7 cellular contexts compared by ENCODE assay signal in the genomic region with DNA sequence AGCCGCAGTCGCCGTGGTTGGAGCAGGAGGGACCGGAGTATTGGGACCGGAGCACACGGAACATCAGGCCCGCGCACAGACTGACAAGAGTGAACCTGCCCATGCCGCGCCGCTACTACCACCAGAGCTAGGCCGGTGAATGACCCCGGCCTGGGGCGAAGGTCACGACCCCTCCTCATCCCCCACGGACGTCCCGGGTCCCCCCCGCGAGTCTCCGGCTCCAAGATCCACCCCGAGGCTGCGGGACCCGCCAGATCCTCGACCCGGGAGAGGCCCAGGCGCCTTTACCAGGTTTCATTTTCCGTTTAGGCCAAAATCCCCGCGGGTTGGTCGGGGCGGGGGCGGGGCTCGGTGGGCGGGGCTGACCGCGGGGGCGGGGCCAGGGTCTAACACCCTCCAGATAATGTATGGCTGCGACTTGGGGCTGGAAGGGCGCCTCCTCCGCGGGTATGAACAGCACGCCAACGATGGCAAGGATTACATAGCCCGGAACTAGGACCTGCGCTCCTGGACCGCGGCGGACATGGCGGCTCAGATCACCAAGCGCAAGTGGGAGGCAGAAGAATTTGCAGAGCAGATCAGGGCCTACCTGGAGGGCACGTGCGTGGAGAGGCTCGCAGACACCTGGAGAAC. TPM values are rescaled to one million over a fixed set of nuclear protein-coding genes. Genes with fewer than 3 reads are reported as not detected.
A peak's percentile ranks its signal among the peaks of the same experiment; 100 is the strongest.
DNase-seq lines count a peak whose midpoint lies in the region; FAIRE-seq and TF ChIP-seq lines count a peak whose summit lies in the region.

No MANE protein-coding gene starts in this region.

- TF ChIP-seq CTCF in cardiac fibroblast (IDR thresholded peaks at IDR 0.05; ENCODE audit: low read depth, low read length): no peak

- no peak for FAIRE-seq in H54 (lab: Jason Lieb, UNC)

- no peaks in the 10 kb centered on the region for H3K4me1 ChIP-seq in HUES64 (ENCODE audit: insufficient read depth, low read length)

- TF ChIP-seq POLR2A in H54 (IDR thresholded peaks at IDR 0.05; ENCODE audit: low read depth, low read length): no peak

- H3K4me3 ChIP-seq in HUES64 (ENCODE audit: low read length) (peak overlapping the region; percentile 44), cardiac fibroblast (replicated peaks in 1 of 2; ENCODE audit: low read depth in 2 of 2, low read length in 2 of 2) (peak overlapping the region; percentile 57 to 60)

- H3K9me3 ChIP-seq in HUES64 (ENCODE audit: insufficient read depth, low read depth, low read length): no peaks in the 10 kb centered on the region

- no peak overlapping the region for H3K9ac ChIP-seq in HUES64 (ENCODE audit: low read depth, low read length)

- WGBS in HUES64: 90% methylated on average over 54 of the region's 54 CpGs

- no peaks in the 10 kb centered on the region for H3K36me3 ChIP-seq in HUES64 (ENCODE audit: insufficient read depth, low read length)

- DNase-seq in GM19238 (ENCODE audit: insufficient read length, low spot score) (peak; percentile 71), cardiac fibroblast (ENCODE audit: low read depth in 2 of 2) (peak; percentile 59 to 72), H54 (ENCODE audit: insufficient read length, low spot score) (no peak)
- peak; percentile 69 to 91 (median 84) for DNase-seq in activated CD4-positive, CD25-positive, alpha-beta regulatory T cell (lab: John Stamatoyannopoulos, UW)
- peak; percentile 81 to 88 for DNase-seq in stimulated activated CD4-positive, alpha-beta T cell treated with anti-CD3 and anti-CD28 coated beads, Interleukin-4, amount 100 ng/mL, for 4 hours

- H3K27me3 ChIP-seq in HUES64 (ENCODE audit: insufficient read depth, low read length) (no peaks in the 10 kb centered on the region; the same call in 1 of the 2 replicates), layer of hippocampus (ENCODE audit: control insufficient read depth, insufficient read depth, low read length) (no peaks in the 10 kb centered on the region)

- H3K27ac ChIP-seq in HUES64 (ENCODE audit: low read depth, low read length) (no peak overlapping the region), layer of hippocampus (ENCODE audit: low read depth, low read length) (peak overlapping the region; percentile 77)

RNA-seq across cellular contexts. Expression of gene HLA-A, which starts 15.4 kb away (rescaled TPM):
- polyA plus RNA-seq in HUES64 (2013, experiment 1 of 2): 60.5 TPM
- polyA plus RNA-seq in HUES64 (2013, experiment 2 of 2): 66.8 TPM
